Comparison of ENCODE assay signal across 27 cellular contexts in genomic region chr7:55472928-55473725, GRCh38.
DNase-seq lines count a peak whose midpoint lies in the region; ATAC-seq and TF ChIP-seq lines count a peak whose summit lies in the region.
"Had no signal": no experiment of that assay in that cellular context is flagged by ENCODE, and none has a peak within 500 bp of the region (broad histone marks: within the 10 kb centered on the region; RNA-seq: fewer than 3 reads in every experiment).

No MANE protein-coding gene starts in this region.

- no peak overlapping the region for H3K4me3 ChIP-seq in IMR-90 (ENCODE audit: insufficient read depth, low read depth, low read length)
- no peak overlapping the region for H3K4me3 ChIP-seq in epithelial cell of esophagus (ENCODE audit: low read length)
- H3K4me3 ChIP-seq in osteoblast (ENCODE audit: insufficient read depth, low read length), result no peak overlapping the region
- H3K4me3 ChIP-seq: left ventricle myocardium inferior, ovary, tibial nerve had no signal

- H3K9me1 ChIP-seq in IMR-90 (ENCODE audit: insufficient read depth, low read length), result peaks cover 29% of the 10 kb centered on the region

- H2AK5ac ChIP-seq in IMR-90 (ENCODE audit: low read depth, low read length), result no peak overlapping the region

- H3K9me3 Mint-ChIP-seq in activated CD4-positive, alpha-beta T cell treated with anti-CD3 and anti-CD28 coated beads, Interleukin-2, amount 10 ng/mL, durations not matched to agents 7 days and 5 days, result no peaks in the 10 kb centered on the region
- no peaks in the 10 kb centered on the region for H3K9me3 Mint-ChIP-seq in stimulated activated naive CD8-positive, alpha-beta T cell treated with anti-CD3 and anti-CD28 coated beads, Interleukin-15, amount 100 ng/mL, for 72 hours
- H3K9me3 Mint-ChIP-seq: natural killer cell treated with Interleukin-12 subunit alpha and Interleukin-12 subunit beta and Interleukin-15 and Interleukin-18, amount 100 ng/mL, for 72 hours had no signal

- H2BK15ac ChIP-seq in IMR-90 (ENCODE audit: low read depth, low read length), result no peak overlapping the region

- no peak overlapping the region for H2AFZ ChIP-seq in IMR-90 (replicated peaks; ENCODE audit: low read length, poor library complexity)
- no peak overlapping the region for H2AFZ ChIP-seq in osteoblast (ENCODE audit: low read length)

- ATAC-seq in IMR-90 (ENCODE audit: low read depth) (no peak), HG02973 (IDR thresholded peaks at IDR 0.05; ENCODE audit: unreplicated experiment) (no peak)
- ATAC-seq in stimulated activated naive CD8-positive, alpha-beta T cell treated with anti-CD3 and anti-CD28 coated beads, Interleukin-15, amount 100 ng/mL, for 72 hours, result peak; percentile 19
- ATAC-seq: foreskin keratinocyte; natural killer cell treated with Interleukin-12 subunit alpha and Interleukin-12 subunit beta and Interleukin-15 and Interleukin-18, amount 100 ng/mL, for 72 hours; WTC11 had no signal

- POLR2A ChIA-PET in activated CD4-positive, alpha-beta T cell treated with anti-CD3 and anti-CD28 coated beads, Interleukin-2, amount 10 ng/mL, durations not matched to agents 7 days and 5 days (lab: Charles Lee), result no interaction called here
- POLR2A ChIA-PET in IMR-90 (lab: Charles Lee; ENCODE audit: unreplicated experiment), result no interaction called here

- no peak overlapping the region for H3K4me3 Mint-ChIP-seq in activated CD4-positive, alpha-beta T cell treated with anti-CD3 and anti-CD28 coated beads, Interleukin-2, amount 10 ng/mL, durations not matched to agents 7 days and 5 days
- no peak overlapping the region for H3K4me3 Mint-ChIP-seq in stimulated activated naive CD8-positive, alpha-beta T cell treated with anti-CD3 and anti-CD28 coated beads, Interleukin-15, amount 100 ng/mL, for 72 hours
- H3K4me3 Mint-ChIP-seq: brain; natural killer cell treated with Interleukin-12 subunit alpha and Interleukin-12 subunit beta and Interleukin-15 and Interleukin-18, amount 100 ng/mL, for 72 hours; WTC11 had no signal

- H3K27me3 ChIP-seq in IMR-90 (ENCODE audit: control insufficient read depth, insufficient read depth, low read length) (no peaks in the 10 kb centered on the region), osteoblast (ENCODE audit: insufficient read depth, low read length) (no peaks in the 10 kb centered on the region)
- H3K27me3 ChIP-seq: foreskin keratinocyte, ovary, tibial nerve had no signal

- H2BK5ac ChIP-seq in IMR-90 (ENCODE audit: low read depth, low read length, poor library complexity, severe bottlenecking), result no peak overlapping the region

- no peak overlapping the region for H4K8ac ChIP-seq in IMR-90 (ENCODE audit: low read depth in 2 of 2, low read length in 2 of 2)

- no peak overlapping the region for H3K14ac ChIP-seq in IMR-90 (replicated peaks; ENCODE audit: low read depth, low read length)

- CTCF ChIA-PET in activated CD4-positive, alpha-beta T cell treated with anti-CD3 and anti-CD28 coated beads, Interleukin-2, amount 10 ng/mL, durations not matched to agents 7 days and 5 days (lab: Charles Lee), result no interaction called here
- CTCF ChIA-PET in IMR-90 (lab: Yijun Ruan, JAX), result no interaction called here

- no TSS peak for BruUV-seq in IMR-90 (replicated peaks; lab: Mats Ljungman, UMichigan)

- TF ChIP-seq CTCF in IMR-90 (conservative IDR thresholded peaks at IDR 0.05; ENCODE audit: low read depth, low read length) (no peak), epithelial cell of esophagus (IDR thresholded peaks at IDR 0.05; ENCODE audit: insufficient read depth, low read depth, low read length, missing control alignments) (no peak), osteoblast (IDR thresholded peaks at IDR 0.05; ENCODE audit: extremely low read depth, low read depth, low read length) (no peak)

- no peak overlapping the region for H3K18ac ChIP-seq in IMR-90 (ENCODE audit: low read depth, low read length)

- peaks cover 15% of the 10 kb centered on the region for H4K20me1 ChIP-seq in IMR-90 (ENCODE audit: insufficient read depth, low read length)
- H4K20me1 ChIP-seq in osteoblast (ENCODE audit: insufficient read depth, low read length), result peaks cover 22% of the 10 kb centered on the region

- no peak overlapping the region for H3K56ac ChIP-seq in IMR-90 (ENCODE audit: extremely low read depth, insufficient read depth, low read length)

- H3K9me3 ChIP-seq in IMR-90 (ENCODE audit: control insufficient read depth, insufficient read depth, low read length) (no peaks in the 10 kb centered on the region), osteoblast (ENCODE audit: low read depth, low read length) (no peaks in the 10 kb centered on the region)
- H3K9me3 ChIP-seq: left ventricle myocardium inferior, ovary, tibial nerve had no signal

- dilution Hi-C loops in IMR-90 (cut with HindIII; ENCODE audit: low sequenced_read_pairs, unreplicated experiment), result no loop called here

- H2BK20ac ChIP-seq in IMR-90 (ENCODE audit: low read depth, low read length), result no peak overlapping the region

- H3K36me3 Mint-ChIP-seq in activated CD4-positive, alpha-beta T cell treated with anti-CD3 and anti-CD28 coated beads, Interleukin-2, amount 10 ng/mL, durations not matched to agents 7 days and 5 days (ENCODE audit: low read depth), result peaks cover 58% of the 10 kb centered on the region

- intact Hi-C loops in IMR-90 (cut with micrococcal nuclease), result no loop called here

- no peak overlapping the region for H4K5ac ChIP-seq in IMR-90 (ENCODE audit: low read depth, low read length)

- no peaks in the 10 kb centered on the region for H3K27me3 Mint-ChIP-seq in activated CD4-positive, alpha-beta T cell treated with anti-CD3 and anti-CD28 coated beads, Interleukin-2, amount 10 ng/mL, durations not matched to agents 7 days and 5 days
- H3K27me3 Mint-ChIP-seq in stimulated activated naive CD8-positive, alpha-beta T cell treated with anti-CD3 and anti-CD28 coated beads, Interleukin-15, amount 100 ng/mL, for 72 hours, result no peaks in the 10 kb centered on the region
- H3K27me3 Mint-ChIP-seq: brain; natural killer cell treated with Interleukin-12 subunit alpha and Interleukin-12 subunit beta and Interleukin-15 and Interleukin-18, amount 100 ng/mL, for 72 hours had no signal

- no peak overlapping the region for H3K27ac ChIP-seq in IMR-90 (ENCODE audit: insufficient read depth, low read length)
- H3K27ac ChIP-seq in osteoblast (ENCODE audit: low read depth, low read length), result no peak overlapping the region
- H3K27ac ChIP-seq: foreskin keratinocyte, HL-60, left ventricle myocardium inferior, ovary, tibial nerve had no signal

- H3K79me1 ChIP-seq in IMR-90 (ENCODE audit: low read depth in 1 of 2, low read length in 2 of 2), result peaks cover 36 to 61% of the 10 kb centered on the region in 2 experiments

- peak overlapping the region; percentile 88 for H3K27ac Mint-ChIP-seq in activated CD4-positive, alpha-beta T cell treated with anti-CD3 and anti-CD28 coated beads, Interleukin-2, amount 10 ng/mL, durations not matched to agents 7 days and 5 days
- no peak overlapping the region for H3K27ac Mint-ChIP-seq in stimulated activated naive CD8-positive, alpha-beta T cell treated with anti-CD3 and anti-CD28 coated beads, Interleukin-15, amount 100 ng/mL, for 72 hours
- H3K27ac Mint-ChIP-seq: brain, WTC11 had no signal

- H3K4ac ChIP-seq in IMR-90 (ENCODE audit: low read depth, low read length), result no peak overlapping the region

- in situ Hi-C loops in IMR-90 (cut with MboI; ENCODE audit: low sequenced_read_pairs), result no loop called here

- H4K91ac ChIP-seq in IMR-90 (ENCODE audit: insufficient read depth, low read depth, low read length), result no peak overlapping the region

- no peak for DNase-seq in activated CD4-positive, alpha-beta T cell treated with anti-CD3 and anti-CD28 coated beads, Interleukin-2, amount 10 ng/mL, durations not matched to agents 7 days and 5 days
- DNase-seq in activated CD4-positive, alpha-beta T cell treated with anti-CD3 and anti-CD28 coated beads for 4 hours, result no peak
- DNase-seq in IMR-90 (no peak), epithelial cell of esophagus (ENCODE audit: low read depth) (peak; percentile 36), osteoblast (ENCODE audit: insufficient read length, low spot score, missing footprints) (no peak)
- no peak for DNase-seq in stimulated activated naive CD8-positive, alpha-beta T cell treated with anti-CD3 and anti-CD28 coated beads, Interleukin-15, amount 100 ng/mL, for 72 hours
- DNase-seq in stimulated activated CD4-positive, alpha-beta T cell treated with anti-CD3 and anti-CD28 coated beads, Interleukin-2, amount 100 ng/mL, for 24 hours, result no peak
- DNase-seq: activated CD4-positive, alpha-beta T cell treated with anti-CD3 and anti-CD28 coated beads, Interleukin-2, amount 50 U/mL, for 4 hours; activated effector memory CD4-positive, alpha-beta T cell treated with anti-CD3 and anti-CD28 coated beads, Interleukin-2, amount 50 U/mL, for 16 hours; AML-193; HCEC 1CT; left ventricle myocardium inferior; midbrain; NCI-H1105; NCI-H446; ovary; stimulated activated CD4-positive, alpha-beta T cell treated with anti-CD3 and anti-CD28 coated beads, Interleukin-12 subunit alpha, Interleukin-12 subunit beta, amount 100 ng/mL, for 4 hours; stimulated activated CD4-positive, alpha-beta T cell treated with anti-CD3 and anti-CD28 coated beads, Interleukin-4, amount 100 ng/mL, for 4 hours; stimulated activated naive CD4-positive, alpha-beta T cell treated with Interleukin-2 at 50 U/mL for 16 hours; T1000 had no signal

- TF ChIP-seq POLR2A in IMR-90 (IDR thresholded peaks at IDR 0.05; ENCODE audit: low read depth, low read length), result no peak

- H2BK120ac ChIP-seq in IMR-90 (ENCODE audit: low read depth, low read length), result no peak overlapping the region

- WGBS in IMR-90 (ENCODE audit: extremely low coverage in 2 of 2, insufficient read length in 1 of 2), 2 experiments, result 83% methylated on average over 9 of the region's 25 CpGs; no CpG with 5 or more reads in 1 of the 2 experiments

- H3K4me1 Mint-ChIP-seq in activated CD4-positive, alpha-beta T cell treated with anti-CD3 and anti-CD28 coated beads, Interleukin-2, amount 10 ng/mL, durations not matched to agents 7 days and 5 days, result peaks cover 79% of the 10 kb centered on the region
- H3K4me1 Mint-ChIP-seq in stimulated activated naive CD8-positive, alpha-beta T cell treated with anti-CD3 and anti-CD28 coated beads, Interleukin-15, amount 100 ng/mL, for 72 hours, result peaks cover 86% of the 10 kb centered on the region

- peaks cover 17% of the 10 kb centered on the region for H3K36me3 ChIP-seq in IMR-90 (ENCODE audit: control insufficient read depth, insufficient read depth, low read length)
- no peaks in the 10 kb centered on the region for H3K36me3 ChIP-seq in osteoblast (ENCODE audit: insufficient read depth, low read length)
- H3K36me3 ChIP-seq: ovary had no signal

- no peak overlapping the region for H3K4me2 ChIP-seq in IMR-90 (ENCODE audit: low read depth, low read length)
- no peak overlapping the region for H3K4me2 ChIP-seq in osteoblast (ENCODE audit: insufficient read depth, low read length)

- H3K4me1 ChIP-seq in IMR-90 (ENCODE audit: control insufficient read depth, insufficient read depth, low read length), result peaks cover 25% of the 10 kb centered on the region
- peaks cover 24% of the 10 kb centered on the region for H3K4me1 ChIP-seq in osteoblast (ENCODE audit: insufficient read depth, low read length)
- H3K4me1 ChIP-seq: foreskin keratinocyte had no signal

- H3K23ac ChIP-seq in IMR-90 (ENCODE audit: low read depth, low read length), result no peak overlapping the region

- H3K79me2 ChIP-seq in osteoblast (ENCODE audit: insufficient read depth, low read length), result peaks cover 2% of the 10 kb centered on the region

- peak overlapping the region; percentile 24 for H2AK9ac ChIP-seq in IMR-90 (replicated peaks; ENCODE audit: low read depth, low read length, poor library complexity)

- TF ChIP-seq RAD21 in IMR-90 (IDR thresholded peaks at IDR 0.05; ENCODE audit: low read length), result no peak

- no peak overlapping the region for H3K9ac ChIP-seq in IMR-90 (ENCODE audit: low read depth, low read length)
